Comparison of ENCODE assay signal across 11 cellular contexts in the genomic region with DNA sequence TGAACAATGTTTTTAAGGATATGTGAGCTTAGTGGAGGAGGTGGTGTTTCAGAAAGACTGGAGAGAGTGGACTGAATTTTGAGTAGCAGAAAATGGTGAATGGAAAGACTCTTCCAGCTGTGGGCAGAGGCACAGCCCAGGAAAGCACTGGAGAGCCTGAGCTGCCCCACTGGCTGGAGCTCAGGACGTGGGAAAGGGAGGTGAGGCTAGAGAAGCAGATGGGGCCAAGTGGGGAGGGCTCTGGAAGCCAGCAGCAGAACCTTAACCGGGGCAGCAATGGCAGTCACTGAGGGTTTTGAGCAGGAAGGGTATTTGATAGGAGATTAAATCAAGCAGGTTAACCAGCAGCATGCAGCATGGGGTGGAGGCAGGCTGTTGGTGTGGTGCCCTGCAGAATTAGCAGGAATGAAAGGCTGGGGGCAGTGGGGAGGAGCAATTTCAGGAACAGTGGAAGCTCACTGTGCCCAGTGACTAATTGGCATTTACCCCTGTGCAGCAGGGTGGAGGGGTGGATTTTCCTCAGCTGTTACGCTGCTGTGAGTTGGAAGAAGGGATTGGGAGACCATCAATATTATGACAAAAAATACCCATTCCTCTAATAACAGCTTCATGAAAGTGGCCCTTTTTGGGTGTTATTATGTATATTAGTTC.
"Had no signal": no experiment of that assay in that cellular context is flagged by ENCODE, and none has a peak within 500 bp of the region (broad histone marks: within the 10 kb centered on the region; RNA-seq: fewer than 3 reads in every experiment).

No MANE protein-coding gene starts in this region.

- H3K36me3 ChIP-seq: lower lobe of right lung had no signal

- H3K4me3 ChIP-seq: body of pancreas, lower lobe of right lung had no signal

- DNase-seq: activated effector memory CD4-positive, alpha-beta T cell treated with Interleukin-2 at 50 U/mL for 16 hours; amniotic stem cell; body of pancreas; effector memory CD8-positive, alpha-beta T cell; lower lobe of right lung; stimulated activated CD4-positive, alpha-beta T cell treated with anti-CD3 and anti-CD28 coated beads, Interleukin-15, amount 100 ng/mL, for 24 hours; stimulated activated CD4-positive, alpha-beta T cell treated with anti-CD3 and anti-CD28 coated beads, Interleukin-4, amount 100 ng/mL, for 24 hours; T-helper 2 cell had no signal

- H3K27me3 Mint-ChIP-seq: natural killer cell treated with Interleukin-12 subunit alpha and Interleukin-12 subunit beta and Interleukin-15 and Interleukin-18, amount 100 ng/mL, for 72 hours had no signal

- H3K4me3 Mint-ChIP-seq: effector memory CD8-positive, alpha-beta T cell; natural killer cell treated with Interleukin-12 subunit alpha and Interleukin-12 subunit beta and Interleukin-15 and Interleukin-18, amount 100 ng/mL, for 72 hours had no signal

- H3K36me3 Mint-ChIP-seq: natural killer cell treated with Interleukin-12 subunit alpha and Interleukin-12 subunit beta and Interleukin-15 and Interleukin-18, amount 100 ng/mL, for 72 hours had no signal

- H3K4me1 ChIP-seq: body of pancreas, lower lobe of right lung had no signal

- H3K27ac Mint-ChIP-seq: natural killer cell treated with Interleukin-12 subunit alpha and Interleukin-12 subunit beta and Interleukin-15 and Interleukin-18, amount 100 ng/mL, for 72 hours had no signal

- H3K9me3 Mint-ChIP-seq: effector memory CD8-positive, alpha-beta T cell; natural killer cell treated with Interleukin-12 subunit alpha and Interleukin-12 subunit beta and Interleukin-15 and Interleukin-18, amount 100 ng/mL, for 72 hours had no signal

- ATAC-seq: activated CD4-positive, CD25-positive, alpha-beta regulatory T cell treated with anti-CD3 and anti-CD28 coated beads, Interleukin-2, amount 50 U/mL, for 24 hours; activated naive CD4-positive, alpha-beta T cell treated with anti-CD3 and anti-CD28 coated beads, Interleukin-2, amount 50 U/mL, for 72 hours; body of pancreas; effector memory CD8-positive, alpha-beta T cell; lower lobe of right lung; natural killer cell treated with Interleukin-12 subunit alpha and Interleukin-12 subunit beta and Interleukin-15 and Interleukin-18, amount 100 ng/mL, for 72 hours had no signal

- H3K27ac ChIP-seq: body of pancreas, lower lobe of right lung had no signal

- H3K27me3 ChIP-seq: body of pancreas had no signal
